In the genomic region with DNA sequence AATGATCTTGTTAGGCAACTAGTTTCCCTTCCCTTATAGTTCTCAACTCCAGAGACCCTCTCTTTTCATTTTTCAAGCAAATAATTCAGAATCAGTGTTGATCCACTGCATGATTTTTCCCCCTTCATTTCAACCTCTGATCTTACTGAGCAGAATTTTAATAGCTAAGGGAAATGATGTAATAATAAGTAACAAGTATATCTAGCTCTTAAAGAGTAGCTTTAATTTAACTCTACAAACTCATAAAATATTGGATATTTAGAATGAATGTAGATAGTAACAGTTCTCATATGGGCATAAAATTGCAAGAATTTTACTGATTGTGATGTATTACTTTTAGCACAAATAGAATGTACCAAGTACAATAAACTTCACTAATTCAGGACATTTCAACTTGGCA, we compare ENCODE assay signal across 20 cellular contexts.
A peak's percentile ranks its signal among the peaks of the same experiment; 100 is the strongest.
DNase-seq lines count a peak whose midpoint lies in the region; TF ChIP-seq lines count a peak whose summit lies in the region.
"Had no signal": no experiment of that assay in that cellular context is flagged by ENCODE, and none has a peak within 500 bp of the region (broad histone marks: within the 10 kb centered on the region; RNA-seq: fewer than 3 reads in every experiment).

No MANE protein-coding gene starts in this region.

- TF ChIP-seq CTCF in Calu3 (IDR thresholded peaks at IDR 0.05; ENCODE audit: unreplicated experiment) (no peak), OCI-LY7 (conservative IDR thresholded peaks at IDR 0.05; ENCODE audit: low read length) (no peak), chondrocyte (IDR thresholded peaks at IDR 0.05) (no peak), lower leg skin (IDR thresholded peaks at IDR 0.05) (no peak), endodermal cell (conservative IDR thresholded peaks at IDR 0.05) (no peak), GM20000 (IDR thresholded peaks at IDR 0.05; ENCODE audit: extremely low read depth, missing control alignments) (no peak)

- intact Hi-C loops in Calu3 (cut with micrococcal nuclease; ENCODE audit: unreplicated experiment) (no loop called here), OCI-LY7 (cut with micrococcal nuclease; ENCODE audit: unreplicated experiment) (loop anchor here (10.0 kb wide), 1 partner anchor 217 kb away; no protein-coding TSS in a partner anchor), lower leg skin (cut with DNase I; ENCODE audit: low total_unique reads) (no loop called here)

- H3K36me3 Mint-ChIP-seq in Calu3 (ENCODE audit: insufficient read depth, unreplicated experiment) (no peaks in the 10 kb centered on the region), chondrocyte (ENCODE audit: low read depth) (no peaks in the 10 kb centered on the region), endodermal cell (ENCODE audit: low read depth) (no peaks in the 10 kb centered on the region)
- H3K36me3 Mint-ChIP-seq: CD4-positive, CD25-positive, alpha-beta regulatory T cell; CD8-positive, alpha-beta memory T cell; IgD-negative memory B cell had no signal

- H3K4me3 Mint-ChIP-seq in Calu3 (ENCODE audit: low read depth, unreplicated experiment) (no peak overlapping the region), chondrocyte (ENCODE audit: unreplicated experiment) (no peak overlapping the region), endodermal cell (no peak overlapping the region)
- H3K4me3 Mint-ChIP-seq: CD8-positive, alpha-beta memory T cell; HFFc6; IgD-negative memory B cell had no signal

- H3K4me1 Mint-ChIP-seq in Calu3 (ENCODE audit: low read depth, unreplicated experiment) (peaks cover 30% of the 10 kb centered on the region), chondrocyte (ENCODE audit: low read depth) (peaks cover 8% of the 10 kb centered on the region), endodermal cell (peaks cover 16% of the 10 kb centered on the region)

- H3K9me3 ChIP-seq in OCI-LY7 (ENCODE audit: low read length) (0 out of 2 replicates have a peak, but pooled peaks cover 3% of the 10 kb centered on the region), endodermal cell (ENCODE audit: control insufficient read depth, low read length) (no peaks in the 10 kb centered on the region)
- H3K9me3 ChIP-seq: BE2C had no signal

- H3K4me1 ChIP-seq in OCI-LY7 (ENCODE audit: insufficient read depth, low read length, poor library complexity, severe bottlenecking) (peaks cover 44% of the 10 kb centered on the region), endodermal cell (ENCODE audit: control insufficient read depth, insufficient read depth, low read length) (no peaks in the 10 kb centered on the region)
- H3K4me1 ChIP-seq: BE2C had no signal

- CTCF ChIA-PET in Calu3 (lab: Charles Lee) (interaction anchor here (0.6 kb wide), 1 partner anchor 187 kb away, joined by 3 read pairs; no protein-coding TSS in a partner anchor), OCI-LY7 (lab: Charles Lee; ENCODE audit: unreplicated experiment) (no interaction called here)

- DNase-seq in Calu3 (no peak), OCI-LY7 (ENCODE audit: low spot score) (no peak), SW480 (ENCODE audit: low spot score) (peak; percentile 13), chondrocyte (ENCODE audit: low spot score) (no peak), lower leg skin (ENCODE audit: low spot score in 2 of 2) (no peak), endodermal cell (no peak), GM20000 (ENCODE audit: low spot score) (no peak)
- DNase-seq: ACHN; BE2C; C1 segment of cervical spinal cord; CD4-positive, CD25-positive, alpha-beta regulatory T cell; CD8-positive, alpha-beta memory T cell; COR-L47; DMS153; DMS79; GDM1; GOT3; H7; HFFc6 had no signal

- no TSS peak for BruUV-seq in Calu3 (replicated peaks; lab: Mats Ljungman, UMichigan)
- no TSS peak for BruUV-seq in OCI-LY7 (replicated peaks; lab: Mats Ljungman, UMichigan)

- POLR2A ChIA-PET in OCI-LY7 (lab: Charles Lee): interaction anchor here (0.6 to 2.5 kb wide), 12 partner anchors 9 to 371 kb away, joined by 3 to 6 read pairs (median 3); no protein-coding TSS in a partner anchor

- peak overlapping the region; percentile 61 for H2AFZ ChIP-seq in OCI-LY7 (ENCODE audit: low read length)

- H3K79me2 ChIP-seq in OCI-LY7 (ENCODE audit: insufficient read depth, low read depth, low read length): no peaks in the 10 kb centered on the region

- H3K9ac ChIP-seq in endodermal cell (ENCODE audit: extremely low read depth, low read length, poor library complexity, severe bottlenecking): no peak overlapping the region

- no peak for TF ChIP-seq POLR2A in lower leg skin (IDR thresholded peaks at IDR 0.05)

- no peaks in the 10 kb centered on the region for H3K36me3 ChIP-seq in OCI-LY7 (ENCODE audit: insufficient read depth, low read length)
- no peaks in the 10 kb centered on the region for H3K36me3 ChIP-seq in endodermal cell (ENCODE audit: control insufficient read depth, insufficient read depth, low read length)
- H3K36me3 ChIP-seq: BE2C had no signal

- H3K27ac ChIP-seq in OCI-LY7 (ENCODE audit: low read depth, low read length, poor library complexity, severe bottlenecking): no peak overlapping the region
- no peak overlapping the region for H3K27ac ChIP-seq in endodermal cell (ENCODE audit: low read depth, low read length)

- H3K9me3 Mint-ChIP-seq in Calu3 (ENCODE audit: low read depth, unreplicated experiment) (no peaks in the 10 kb centered on the region), chondrocyte (ENCODE audit: low read depth) (no peaks in the 10 kb centered on the region), endodermal cell (no peaks in the 10 kb centered on the region)
- H3K9me3 Mint-ChIP-seq: CD8-positive, alpha-beta memory T cell; HFFc6; IgD-negative memory B cell had no signal

- H3K27me3 Mint-ChIP-seq in Calu3 (ENCODE audit: unreplicated experiment) (no peaks in the 10 kb centered on the region), chondrocyte (ENCODE audit: low read depth) (peaks cover 3% of the 10 kb centered on the region), endodermal cell (ENCODE audit: insufficient read depth) (no peaks in the 10 kb centered on the region)
- H3K27me3 Mint-ChIP-seq: CD4-positive, CD25-positive, alpha-beta regulatory T cell; CD8-positive, alpha-beta memory T cell; IgD-negative memory B cell had no signal

- peak overlapping the region; percentile 64 for H3K27ac Mint-ChIP-seq in Calu3 (ENCODE audit: unreplicated experiment)
- peak overlapping the region; percentile 65 for H3K27ac Mint-ChIP-seq in chondrocyte (ENCODE audit: unreplicated experiment)
- no peak overlapping the region for H3K27ac Mint-ChIP-seq in endodermal cell
- H3K27ac Mint-ChIP-seq: CD8-positive, alpha-beta memory T cell; HFFc6; IgD-negative memory B cell had no signal

- H3K9me2 ChIP-seq in OCI-LY7 (ENCODE audit: insufficient read depth, low read length): no peaks in the 10 kb centered on the region

- H3K27me3 ChIP-seq in endodermal cell (ENCODE audit: control insufficient read depth, insufficient read depth, low read length, poor library complexity, severe bottlenecking): no peaks in the 10 kb centered on the region

- H3K4me2 ChIP-seq in OCI-LY7 (ENCODE audit: low read length): no peak overlapping the region

- no peaks in the 10 kb centered on the region for H4K20me1 ChIP-seq in OCI-LY7 (ENCODE audit: insufficient read depth, low read length)

- H3K4me3 ChIP-seq in OCI-LY7 (ENCODE audit: low read depth, low read length, poor library complexity, severe bottlenecking) (no peak overlapping the region), lower leg skin (ENCODE audit: low read depth, poor library complexity, severe bottlenecking) (no peak overlapping the region), endodermal cell (ENCODE audit: low read length) (no peak overlapping the region)
